Comparison of ENCODE assay signal across 8 cellular contexts in genomic region chr9:2465921-2466460, GRCh38.
DNase-seq lines count a peak whose midpoint lies in the region; TF ChIP-seq lines count a peak whose summit lies in the region.

No MANE protein-coding gene starts in this region.

- DNase-seq in DMS79 treated with DMSO at 0.1 percent for 48 hours (lab: John Stamatoyannopoulos, UW) (peak; percentile 56), DMS79 (lab: John Stamatoyannopoulos, UW) (no peak), M059J (ENCODE audit: low read depth) (peak; percentile 16), epithelial cell of proximal tubule (ENCODE audit: low read depth) (peak; percentile 82), spleen (no peak)
- DNase-seq in stimulated activated naive CD4-positive, alpha-beta T cell treated with Interleukin-2 at 50 U/mL for 16 hours (lab: John Stamatoyannopoulos, UW) = no peak
- DNase-seq in stimulated activated CD4-positive, alpha-beta T cell treated with anti-CD3 and anti-CD28 coated beads, Interleukin-1b, Interleukin-23, amount 100 ng/mL, for 48 hours = no peak

- intact Hi-C loops in spleen (cut with DNase I; ENCODE audit: low total_unique reads) = no loop called here

- H3K27ac ChIP-seq in HEK293 (ENCODE audit: extremely low read depth, low read depth, low read length) = peak overlapping the region; percentile 21; the same call in 1 of the 2 replicates
- H3K27ac ChIP-seq in spleen = no peak overlapping the region

- H3K9me3 ChIP-seq in HEK293 (ENCODE audit: control insufficient read depth, insufficient read depth, low read depth, low read length) (no peaks in the 10 kb centered on the region), spleen (peaks cover 0 to 8% (median 0%) of the 10 kb centered on the region in 8 donors)

- POLR2A ChIA-PET in HEK293 (lab: Yijun Ruan, JAX) = no interaction called here

- CTCF ChIA-PET in HEK293 (lab: Yijun Ruan, JAX) = interaction anchor here (0.6 to 1.3 kb wide), 2 partner anchors 44 to 54 kb away, joined by 3 to 7 read pairs; no protein-coding TSS in a partner anchor

- 60 to 76% (median 74%) methylated on average over 1 of the region's 1 CpG for WGBS in spleen, 5 donors

- H3K4me1 ChIP-seq in HEK293 (ENCODE audit: control insufficient read depth, insufficient read depth, low read length) = peaks cover 22% of the 10 kb centered on the region
- H3K4me1 ChIP-seq in spleen = no peaks in the 10 kb centered on the region

- H3K36me3 ChIP-seq in HEK293 (ENCODE audit: control insufficient read depth in 2 of 2, insufficient read depth in 1 of 2, low read length in 2 of 2) = no peaks in the 10 kb centered on the region
- H3K36me3 ChIP-seq in spleen = no peaks in the 10 kb centered on the region

- TF ChIP-seq CTCF in HEK293 (tag by site-specific recombination; IDR thresholded peaks at IDR 0.05) = no peak
- no peak for TF ChIP-seq CTCF in epithelial cell of proximal tubule (conservative IDR thresholded peaks at IDR 0.05; ENCODE audit: low read depth, low read length)
- TF ChIP-seq CTCF in spleen (IDR thresholded peaks at IDR 0.05 in 8 of 11, conservative IDR thresholded peaks at IDR 0.05 in 3 of 11) = no peak

- no peaks in the 10 kb centered on the region for H3K27me3 ChIP-seq in spleen (replicated peaks in 1 of 7)

- no peak for TF ChIP-seq POLR2A in spleen (IDR thresholded peaks at IDR 0.05)

- H3K4me3 ChIP-seq in HEK293 (ENCODE audit: low read depth, low read length) = no peak overlapping the region
- H3K4me3 ChIP-seq in epithelial cell of proximal tubule (ENCODE audit: low read depth, low read length) = no peak overlapping the region
- H3K4me3 ChIP-seq in spleen = no peak overlapping the region

TF ChIP-seq in HEK293, 187 proteins besides CTCF, POLR2A, EP300 and RAD21:
- TF ChIP-seq OSR2 (tag by site-specific recombination; IDR thresholded peaks at IDR 0.05) = 0 out of 2 replicates have a peak, but pooled peaks have one; percentile 25
- no peak; the same call in 1 of the 2 replicates for TF ChIP-seq ZNF214 (tag by site-specific recombination; IDR thresholded peaks at IDR 0.05; ENCODE audit: borderline replicate concordance)
TF ChIP-seq in HEK293: peak in this region for 1.

Comparison
In these comparisons a context has a peak if more than half of its experiments do, and no peak if none do; other contexts are left out.
1. DNase-seq: peak in DMS79 treated with DMSO at 0.1 percent for 48 hours (single experiment), M059J (single experiment) and epithelial cell of proximal tubule (single experiment); none in DMS79 (single experiment), stimulated activated naive CD4-positive, alpha-beta T cell treated with Interleukin-2 at 50 U/mL for 16 hours (single experiment), spleen (single experiment) and stimulated activated CD4-positive, alpha-beta T cell treated with anti-CD3 and anti-CD28 coated beads, Interleukin-1b, Interleukin-23, amount 100 ng/mL, for 48 hours (single experiment).